16 cellular contexts compared by ENCODE assay signal in the genomic region with DNA sequence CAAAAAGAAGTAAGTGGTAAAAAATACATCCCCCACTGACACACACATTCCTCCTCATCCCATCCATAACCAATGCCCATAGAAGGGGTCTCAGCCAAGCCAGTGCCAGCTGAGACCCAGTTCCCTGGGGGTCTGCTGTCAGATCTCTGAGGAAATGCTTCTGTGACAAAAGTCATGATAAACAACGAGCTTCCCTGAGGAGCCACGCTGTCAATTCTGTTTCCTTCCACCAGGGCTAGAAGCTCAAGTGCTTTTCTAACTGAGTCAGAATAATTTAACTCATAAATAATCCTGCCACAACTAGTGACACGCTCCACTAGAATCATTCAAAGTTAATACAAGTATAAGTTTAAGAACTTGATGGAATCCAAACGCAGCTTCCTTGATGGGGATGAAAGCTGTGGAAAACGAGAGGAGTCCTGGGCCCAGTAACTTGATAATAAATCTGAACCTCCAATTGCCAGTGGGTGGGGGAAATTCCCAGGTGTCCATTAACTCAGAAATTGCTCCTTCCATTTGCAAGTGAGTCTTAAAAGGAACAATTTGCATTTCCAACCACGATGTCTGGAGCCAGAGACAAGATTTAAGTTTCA.
"Had no signal": no experiment of that assay in that cellular context is flagged by ENCODE, and none has a peak within 500 bp of the region (broad histone marks: within the 10 kb centered on the region; RNA-seq: fewer than 3 reads in every experiment).

No MANE protein-coding gene starts in this region.

- H3K4me1 ChIP-seq: ascending aorta, psoas muscle, suprapubic skin, upper lobe of right lung had no signal

- H3K9me3 Mint-ChIP-seq: activated naive CD8-positive, alpha-beta T cell treated with anti-CD3 and anti-CD28 coated beads, Interleukin-2, amount 50 U/mL, for 24 hours; activated T-helper 1 cell treated with anti-CD3 and anti-CD28 coated beads, Interleukin-12 subunit alpha, Interleukin-12 subunit beta, Interleukin-2, Interleukin-4 antibody, amounts not matched to agents 30 ng/mL and 10 ng/mL and 1 ng/mL, durations not matched to agents 14 hours and 24 hours and 36 hours; naive thymus-derived CD8-positive, alpha-beta T cell had no signal

- H3K9me3 ChIP-seq: ascending aorta, mucosa of descending colon, psoas muscle, suprapubic skin, upper lobe of right lung had no signal

- H3K27ac ChIP-seq: ascending aorta, dorsolateral prefrontal cortex, psoas muscle, suprapubic skin, upper lobe of right lung had no signal

- H3K36me3 ChIP-seq: ascending aorta, suprapubic skin, upper lobe of right lung had no signal

- ATAC-seq: activated naive CD8-positive, alpha-beta T cell treated with anti-CD3 and anti-CD28 coated beads, Interleukin-2, amount 50 U/mL, for 24 hours; mucosa of descending colon; naive thymus-derived CD8-positive, alpha-beta T cell; psoas muscle; stimulated activated naive CD8-positive, alpha-beta T cell treated with anti-CD3 and anti-CD28 coated beads, Interleukin-15, Interleukin-2, amounts not matched to agents 100 U/mL and 50 U/mL, for 24 hours; upper lobe of right lung had no signal

- H3K27me3 ChIP-seq: ascending aorta, suprapubic skin, upper lobe of right lung had no signal

- H3K4me3 Mint-ChIP-seq: activated naive CD8-positive, alpha-beta T cell treated with anti-CD3 and anti-CD28 coated beads, Interleukin-2, amount 50 U/mL, for 24 hours; activated T-helper 1 cell treated with anti-CD3 and anti-CD28 coated beads, Interleukin-12 subunit alpha, Interleukin-12 subunit beta, Interleukin-2, Interleukin-4 antibody, amounts not matched to agents 30 ng/mL and 10 ng/mL and 1 ng/mL, durations not matched to agents 14 hours and 24 hours and 36 hours; naive thymus-derived CD8-positive, alpha-beta T cell had no signal

- H3K4me1 Mint-ChIP-seq: activated naive CD8-positive, alpha-beta T cell treated with anti-CD3 and anti-CD28 coated beads, Interleukin-2, amount 50 U/mL, for 24 hours; naive thymus-derived CD8-positive, alpha-beta T cell had no signal

- H3K27ac Mint-ChIP-seq: activated naive CD8-positive, alpha-beta T cell treated with anti-CD3 and anti-CD28 coated beads, Interleukin-2, amount 50 U/mL, for 24 hours; activated T-helper 1 cell treated with anti-CD3 and anti-CD28 coated beads, Interleukin-12 subunit alpha, Interleukin-12 subunit beta, Interleukin-2, Interleukin-4 antibody, amounts not matched to agents 30 ng/mL and 10 ng/mL and 1 ng/mL, durations not matched to agents 14 hours and 24 hours and 36 hours; naive thymus-derived CD8-positive, alpha-beta T cell had no signal

- H3K4me3 ChIP-seq: ascending aorta, dorsolateral prefrontal cortex, mucosa of descending colon, psoas muscle, suprapubic skin, upper lobe of right lung had no signal

- H3K36me3 Mint-ChIP-seq: naive thymus-derived CD8-positive, alpha-beta T cell had no signal

- DNase-seq: activated CD4-positive, alpha-beta T cell treated with anti-CD3 and anti-CD28 coated beads for 48 hours; activated naive CD4-positive, alpha-beta T cell; activated naive CD8-positive, alpha-beta T cell treated with anti-CD3 and anti-CD28 coated beads, Interleukin-2, amount 50 U/mL, for 24 hours; dorsolateral prefrontal cortex; mucosa of descending colon; naive thymus-derived CD8-positive, alpha-beta T cell; psoas muscle; stimulated activated CD4-positive, alpha-beta T cell treated with anti-CD3 and anti-CD28 coated beads, Interleukin-2, amount 100 ng/mL, for 48 hours; stimulated activated CD8-positive, alpha-beta memory T cell treated with anti-CD3 and anti-CD28 coated beads, Interleukin-4, amount 100 ng/mL, for 48 hours; stimulated activated naive CD8-positive, alpha-beta T cell treated with anti-CD3 and anti-CD28 coated beads, Interleukin-15, Interleukin-2, amounts not matched to agents 100 U/mL and 50 U/mL, for 24 hours; SW 1271; T1000; upper lobe of right lung had no signal
